In genomic region chr9:83032065-83032625, GRCh38 we compare ENCODE assay signal across 17 cellular contexts. TPM values are rescaled to one million over a fixed set of nuclear protein-coding genes. Genes with fewer than 3 reads are reported as not detected.
DNase-seq lines count a peak whose midpoint lies in the region; ATAC-seq and TF ChIP-seq lines count a peak whose summit lies in the region.
"Had no signal": no experiment of that assay in that cellular context is flagged by ENCODE, and none has a peak within 500 bp of the region (broad histone marks: within the 10 kb centered on the region; RNA-seq: fewer than 3 reads in every experiment).

No MANE protein-coding gene starts in this region.

- peaks cover 0 to 1% of the 10 kb centered on the region in 2 donors for H3K36me3 ChIP-seq in body of pancreas (replicated peaks in 1 of 2; ENCODE audit: insufficient read depth in 1 of 2, low read depth in 2 of 2)
- no peaks in the 10 kb centered on the region for H3K36me3 ChIP-seq in lower lobe of right lung
- H3K36me3 ChIP-seq in testis (ENCODE audit: low read depth, missing control alignments): no peaks in the 10 kb centered on the region

- H3K4me3 ChIP-seq in body of pancreas (no peak overlapping the region), lower lobe of right lung (no peak overlapping the region), testis (no peak overlapping the region)
- H3K4me3 ChIP-seq: K562, SK-N-MC had no signal

- no peak for TF ChIP-seq POLR2A in body of pancreas (IDR thresholded peaks at IDR 0.05)
- no peak for TF ChIP-seq POLR2A in testis (IDR thresholded peaks at IDR 0.05)

- H3K27me3 ChIP-seq in body of pancreas: no peaks in the 10 kb centered on the region
- H3K27me3 ChIP-seq in lower lobe of right lung (ENCODE audit: low read depth): no peaks in the 10 kb centered on the region
- H3K27me3 ChIP-seq in testis: no peaks in the 10 kb centered on the region

- H3K9me3 ChIP-seq in body of pancreas (no peaks in the 10 kb centered on the region), lower lobe of right lung (no peaks in the 10 kb centered on the region), testis (no peaks in the 10 kb centered on the region)

- no peak overlapping the region for H3K27ac Mint-ChIP-seq in activated T-cell treated with anti-CD3 and anti-CD28 coated beads, Interleukin-2, amount 50 U/mL, for 72 hours

- no peak overlapping the region for H3K4me3 Mint-ChIP-seq in activated T-cell treated with anti-CD3 and anti-CD28 coated beads, Interleukin-2, amount 50 U/mL, for 72 hours

- DNase-seq in SIG-M5 treated with dmso at 0.1 percent for 504 hours (lab: John Stamatoyannopoulos, UW; ENCODE audit: unreplicated experiment): peak; percentile 0
- no peak for DNase-seq in SIG-M5 (lab: John Stamatoyannopoulos, UW)
- DNase-seq in body of pancreas: peak; percentile 33 to 81 (median 54)
- DNase-seq in lower lobe of right lung: no peak
- DNase-seq in activated T-cell treated with anti-CD3 and anti-CD28 coated beads, Interleukin-2, amount 50 U/mL, for 72 hours: no peak
- no peak for DNase-seq in testis
- DNase-seq in retina: no peak
- DNase-seq: C1 segment of cervical spinal cord, DMS 273 treated with DMSO at 0.1 percent for 48 hours, EL, MV-4-11, NCI-H1436, NCI-H2081, NCI-H345, NCI-H774 had no signal

- WGBS in body of pancreas, 2 donors: 14 to 20% methylated on average over 3 of the region's 3 CpGs
- WGBS in testis, 2 donors: 66 to 75% methylated on average over 3 of the region's 3 CpGs

- H3K4me1 Mint-ChIP-seq in activated T-cell treated with anti-CD3 and anti-CD28 coated beads, Interleukin-2, amount 50 U/mL, for 72 hours (ENCODE audit: low read depth): no peaks in the 10 kb centered on the region

- no peaks in the 10 kb centered on the region for H3K27me3 Mint-ChIP-seq in activated T-cell treated with anti-CD3 and anti-CD28 coated beads, Interleukin-2, amount 50 U/mL, for 72 hours (ENCODE audit: low read depth)

- intact Hi-C loops in body of pancreas (cut with DNase I): no loop called here
- intact Hi-C loops in lower lobe of right lung (cut with DNase I): no loop called here
- intact Hi-C loops in testis (cut with DNase I; ENCODE audit: low total_unique reads): no loop called here

- H3K9me3 Mint-ChIP-seq in activated T-cell treated with anti-CD3 and anti-CD28 coated beads, Interleukin-2, amount 50 U/mL, for 72 hours: no peaks in the 10 kb centered on the region

- peak; percentile 80 for ATAC-seq in body of pancreas
- ATAC-seq in lower lobe of right lung: peak; percentile 86 to 87
- no peak for ATAC-seq in activated T-cell treated with anti-CD3 and anti-CD28 coated beads, Interleukin-2, amount 50 U/mL, for 72 hours (replicated peaks in 1 of 2)
- ATAC-seq: K562 had no signal

- H3K36me3 Mint-ChIP-seq in activated T-cell treated with anti-CD3 and anti-CD28 coated beads, Interleukin-2, amount 50 U/mL, for 72 hours (ENCODE audit: insufficient read depth in 2 of 2): no peaks in the 10 kb centered on the region

- no peak for TF ChIP-seq CTCF in body of pancreas (IDR thresholded peaks at IDR 0.05)
- TF ChIP-seq CTCF in lower lobe of right lung (IDR thresholded peaks at IDR 0.05): no peak
- TF ChIP-seq CTCF in testis (IDR thresholded peaks at IDR 0.05): no peak

- H3K4me1 ChIP-seq in body of pancreas (peaks cover 48% of the 10 kb centered on the region), lower lobe of right lung (no peaks in the 10 kb centered on the region), testis (no peaks in the 10 kb centered on the region)

- peak overlapping the region in 2 of 4 donors; percentile 38 to 41 for H3K27ac ChIP-seq in body of pancreas
- no peak overlapping the region for H3K27ac ChIP-seq in lower lobe of right lung
- H3K27ac ChIP-seq in testis: no peak overlapping the region
- H3K27ac ChIP-seq: SK-N-MC had no signal

RNA-seq across cellular contexts. Expression of gene RASEF, which starts 30.8 kb away (rescaled TPM):
- total RNA-seq in body of pancreas (10 to 100 TPM; 49.5 to 59.7 TPM), lower lobe of right lung (11.5 TPM), testis (10 to 100 TPM in 1 of 2 donors, 1 to 10 TPM in 1; 9.1 to 10.8 TPM)
- total RNA-seq in activated T-cell treated with anti-CD3 and anti-CD28 coated beads, Interleukin-2, amount 50 U/mL, for 72 hours: not detected
- polyA plus RNA-seq in testis (ENCODE audit: insufficient read depth, low read depth, low replicate concordance): 2.7 TPM

Comparison
In these comparisons a context has a peak if more than half of its experiments do, and no peak if none do; other contexts are left out.
1. DNase-seq: peak in SIG-M5 treated with dmso at 0.1 percent for 504 hours (single experiment) and body of pancreas (4 of 4); none in SIG-M5 (single experiment), lower lobe of right lung (single experiment), activated T-cell treated with anti-CD3 and anti-CD28 coated beads, Interleukin-2, amount 50 U/mL, for 72 hours (0 of 2), testis (single experiment) and retina (single experiment).
2. ATAC-seq: peak in body of pancreas (single experiment) and lower lobe of right lung (2 of 2); none in activated T-cell treated with anti-CD3 and anti-CD28 coated beads, Interleukin-2, amount 50 U/mL, for 72 hours (0 of 2).
3. RNA of gene RASEF, which starts 30.8 kb away (total RNA-seq): 49.5 to 59.7 TPM in body of pancreas, 11.5 TPM in lower lobe of right lung (single experiment) and 9.1 to 10.8 TPM in testis; not detected in activated T-cell treated with anti-CD3 and anti-CD28 coated beads, Interleukin-2, amount 50 U/mL, for 72 hours; every median in the first group is over 10 times any median in the second.